ENCODE assay signal across 10 cellular contexts in genomic region chr14:51006781-51007211, GRCh38.
A peak's percentile ranks its signal among the peaks of the same experiment; 100 is the strongest.
DNase-seq lines count a peak whose midpoint lies in the region; ATAC-seq and TF ChIP-seq lines count a peak whose summit lies in the region.
"Had no signal": no experiment of that assay in that cellular context is flagged by ENCODE, and none has a peak within 500 bp of the region (broad histone marks: within the 10 kb centered on the region; RNA-seq: fewer than 3 reads in every experiment).

No MANE protein-coding gene starts in this region.

- TF ChIP-seq CTCF in astrocyte of the cerebellum (IDR thresholded peaks at IDR 0.05; ENCODE audit: low read depth, low read length, missing control alignments): no peak

- DNase-seq in stimulated activated naive CD8-positive, alpha-beta T cell treated with anti-CD3 and anti-CD28 coated beads, Interleukin-15, Interleukin-2, amounts not matched to agents 100 U/mL and 50 U/mL, for 24 hours: peak; percentile 8
- no peak for DNase-seq in stimulated activated naive CD8-positive, alpha-beta T cell treated with anti-CD3 and anti-CD28 coated beads, Interleukin-15, amount 100 ng/mL, for 72 hours
- DNase-seq in astrocyte of the cerebellum (ENCODE audit: low read depth) (peak; percentile 35), NCI-H748 (lab: John Stamatoyannopoulos, UW; ENCODE audit: unreplicated experiment) (no peak)
- DNase-seq in naive thymus-derived CD8-positive, alpha-beta T cell: no peak
- no peak for DNase-seq in effector memory CD8-positive, alpha-beta T cell
- DNase-seq: activated T-cell treated with anti-CD3 and anti-CD28 coated beads, Interleukin-2, amount 50 U/mL, for 72 hours; DMS79 treated with DMSO at 0.1 percent for 48 hours had no signal

- no peak overlapping the region for H3K4me3 Mint-ChIP-seq in stimulated activated naive CD8-positive, alpha-beta T cell treated with anti-CD3 and anti-CD28 coated beads, Interleukin-15, amount 100 ng/mL, for 72 hours
- H3K4me3 Mint-ChIP-seq in naive thymus-derived CD8-positive, alpha-beta T cell: no peak overlapping the region
- no peak overlapping the region for H3K4me3 Mint-ChIP-seq in effector memory CD8-positive, alpha-beta T cell
- H3K4me3 Mint-ChIP-seq: activated T-cell treated with anti-CD3 and anti-CD28 coated beads, Interleukin-2, amount 50 U/mL, for 72 hours had no signal

- H3K27me3 ChIP-seq in layer of hippocampus (ENCODE audit: control insufficient read depth, insufficient read depth, low read length): no peaks in the 10 kb centered on the region

- no peak overlapping the region for H3K4me3 ChIP-seq in astrocyte of the cerebellum (ENCODE audit: low read depth, low read length)

- no peaks in the 10 kb centered on the region for H3K36me3 Mint-ChIP-seq in naive thymus-derived CD8-positive, alpha-beta T cell
- H3K36me3 Mint-ChIP-seq in effector memory CD8-positive, alpha-beta T cell (ENCODE audit: insufficient read depth): peaks cover 2% of the 10 kb centered on the region

- no peaks in the 10 kb centered on the region for H3K27me3 Mint-ChIP-seq in stimulated activated naive CD8-positive, alpha-beta T cell treated with anti-CD3 and anti-CD28 coated beads, Interleukin-15, amount 100 ng/mL, for 72 hours
- H3K27me3 Mint-ChIP-seq in naive thymus-derived CD8-positive, alpha-beta T cell: no peaks in the 10 kb centered on the region
- peaks cover 0 to 6% of the 10 kb centered on the region in 2 donors for H3K27me3 Mint-ChIP-seq in effector memory CD8-positive, alpha-beta T cell

- ATAC-seq in stimulated activated naive CD8-positive, alpha-beta T cell treated with anti-CD3 and anti-CD28 coated beads, Interleukin-15, Interleukin-2, amounts not matched to agents 100 U/mL and 50 U/mL, for 24 hours: peak; percentile 88
- ATAC-seq in stimulated activated naive CD8-positive, alpha-beta T cell treated with anti-CD3 and anti-CD28 coated beads, Interleukin-15, amount 100 ng/mL, for 72 hours: no peak
- ATAC-seq in naive thymus-derived CD8-positive, alpha-beta T cell: no peak
- ATAC-seq in HG02938 (IDR thresholded peaks at IDR 0.05; ENCODE audit: unreplicated experiment): no peak
- no peak for ATAC-seq in effector memory CD8-positive, alpha-beta T cell (replicated peaks)

- POLR2A ChIA-PET in naive thymus-derived CD8-positive, alpha-beta T cell (lab: Charles Lee): no interaction called here

- in situ Hi-C loops in astrocyte of the cerebellum (cut with HindIII; ENCODE audit: low sequenced_read_pairs): no loop called here

- peaks cover 14% of the 10 kb centered on the region for H3K4me1 Mint-ChIP-seq in stimulated activated naive CD8-positive, alpha-beta T cell treated with anti-CD3 and anti-CD28 coated beads, Interleukin-15, amount 100 ng/mL, for 72 hours
- H3K4me1 Mint-ChIP-seq in naive thymus-derived CD8-positive, alpha-beta T cell: no peaks in the 10 kb centered on the region
- H3K4me1 Mint-ChIP-seq in effector memory CD8-positive, alpha-beta T cell (ENCODE audit: low read depth in 2 of 2): no peaks in the 10 kb centered on the region

- H3K27ac Mint-ChIP-seq in stimulated activated naive CD8-positive, alpha-beta T cell treated with anti-CD3 and anti-CD28 coated beads, Interleukin-15, amount 100 ng/mL, for 72 hours: peak overlapping the region in 1 of 2 donors; percentile 19
- H3K27ac Mint-ChIP-seq in naive thymus-derived CD8-positive, alpha-beta T cell: no peak overlapping the region
- H3K27ac Mint-ChIP-seq in effector memory CD8-positive, alpha-beta T cell: no peak overlapping the region
- H3K27ac Mint-ChIP-seq: activated T-cell treated with anti-CD3 and anti-CD28 coated beads, Interleukin-2, amount 50 U/mL, for 72 hours had no signal

- H3K27ac ChIP-seq in layer of hippocampus (ENCODE audit: low read depth, low read length): peak overlapping the region; percentile 39

- no peaks in the 10 kb centered on the region for H3K9me3 Mint-ChIP-seq in stimulated activated naive CD8-positive, alpha-beta T cell treated with anti-CD3 and anti-CD28 coated beads, Interleukin-15, amount 100 ng/mL, for 72 hours
- no peaks in the 10 kb centered on the region for H3K9me3 Mint-ChIP-seq in naive thymus-derived CD8-positive, alpha-beta T cell
- no peaks in the 10 kb centered on the region for H3K9me3 Mint-ChIP-seq in effector memory CD8-positive, alpha-beta T cell
- H3K9me3 Mint-ChIP-seq: activated T-cell treated with anti-CD3 and anti-CD28 coated beads, Interleukin-2, amount 50 U/mL, for 72 hours had no signal

Comparison
In these comparisons a context has a peak if more than half of its experiments do, and no peak if none do; other contexts are left out.
1. DNase-seq: peak in stimulated activated naive CD8-positive, alpha-beta T cell treated with anti-CD3 and anti-CD28 coated beads, Interleukin-15, Interleukin-2, amounts not matched to agents 100 U/mL and 50 U/mL, for 24 hours (single experiment) and astrocyte of the cerebellum (single experiment); none in stimulated activated naive CD8-positive, alpha-beta T cell treated with anti-CD3 and anti-CD28 coated beads, Interleukin-15, amount 100 ng/mL, for 72 hours (0 of 2), NCI-H748 (single experiment), naive thymus-derived CD8-positive, alpha-beta T cell (0 of 10) and effector memory CD8-positive, alpha-beta T cell (0 of 3).